Comparison of ENCODE assay signal across 2 cellular contexts in genomic region chr3:193852901-193853300, GRCh38.
TF ChIP-seq lines count a peak whose summit lies in the region.

No MANE protein-coding gene starts in this region.

TF ChIP-seq in K562, 482 proteins besides CTCF, POLR2A, EP300 and RAD21 (continued from another document):
- TF ChIP-seq, protein P1, sequence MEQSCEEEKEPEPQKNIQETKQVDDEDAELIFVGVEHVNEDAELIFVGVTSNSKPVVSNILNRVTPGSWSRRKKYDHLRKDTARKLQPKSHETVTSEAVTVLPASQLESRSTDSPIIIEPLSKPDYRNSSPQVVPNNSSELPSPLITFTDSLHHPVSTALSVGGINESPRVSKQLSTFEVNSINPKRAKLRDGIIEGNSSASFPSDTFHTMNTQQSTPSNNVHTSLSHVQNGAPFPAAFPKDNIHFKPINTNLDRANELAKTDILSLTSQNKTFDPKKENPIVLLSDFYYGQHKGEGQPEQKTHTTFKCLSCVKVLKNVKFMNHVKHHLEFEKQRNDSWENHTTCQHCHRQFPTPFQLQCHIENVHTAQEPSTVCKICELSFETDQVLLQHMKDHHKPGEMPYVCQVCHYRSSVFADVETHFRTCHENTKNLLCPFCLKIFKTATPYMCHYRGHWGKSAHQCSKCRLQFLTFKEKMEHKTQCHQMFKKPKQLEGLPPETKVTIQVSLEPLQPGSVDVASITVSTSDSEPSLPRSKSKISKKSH (CRISPR knock-in tag; IDR thresholded peaks at IDR 0.05): no peak
- no peak for TF ChIP-seq CCNT2 (IDR thresholded peaks at IDR 0.05; ENCODE audit: borderline replicate concordance, extremely low read depth, insufficient read length, low read depth, low read length)
- TF ChIP-seq ZNF239 (CRISPR knock-in tag; IDR thresholded peaks at IDR 0.05): no peak
- TF ChIP-seq, protein P2, sequence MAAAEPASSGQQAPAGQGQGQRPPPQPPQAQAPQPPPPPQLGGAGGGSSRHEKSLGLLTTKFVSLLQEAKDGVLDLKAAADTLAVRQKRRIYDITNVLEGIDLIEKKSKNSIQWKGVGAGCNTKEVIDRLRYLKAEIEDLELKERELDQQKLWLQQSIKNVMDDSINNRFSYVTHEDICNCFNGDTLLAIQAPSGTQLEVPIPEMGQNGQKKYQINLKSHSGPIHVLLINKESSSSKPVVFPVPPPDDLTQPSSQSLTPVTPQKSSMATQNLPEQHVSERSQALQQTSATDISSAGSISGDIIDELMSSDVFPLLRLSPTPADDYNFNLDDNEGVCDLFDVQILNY (CRISPR knock-in tag; IDR thresholded peaks at IDR 0.05): no peak
- TF ChIP-seq DACH1 (IDR thresholded peaks at IDR 0.05; ENCODE audit: partially characterized antibody): no peak
- TF ChIP-seq TAL1 (IDR thresholded peaks at IDR 0.05): no peak
TF ChIP-seq in K562: peak in this region for 0.

TF ChIP-seq in HEK293T, 16 proteins besides CTCF, POLR2A, EP300 and RAD21 (continued from another document):
- TF ChIP-seq LEF1 (IDR thresholded peaks at IDR 0.05; ENCODE audit: borderline replicate concordance): no peak
- TF ChIP-seq HDGF (IDR thresholded peaks at IDR 0.05; ENCODE audit: borderline replicate concordance): no peak
- TF ChIP-seq FOXM1 (IDR thresholded peaks at IDR 0.05; ENCODE audit: borderline replicate concordance): no peak
- no peak for TF ChIP-seq SUZ12 (IDR thresholded peaks at IDR 0.05)
- TF ChIP-seq ELF4 (IDR thresholded peaks at IDR 0.05): no peak
